Comparison of ENCODE assay signal across 18 cellular contexts in the genomic region with DNA sequence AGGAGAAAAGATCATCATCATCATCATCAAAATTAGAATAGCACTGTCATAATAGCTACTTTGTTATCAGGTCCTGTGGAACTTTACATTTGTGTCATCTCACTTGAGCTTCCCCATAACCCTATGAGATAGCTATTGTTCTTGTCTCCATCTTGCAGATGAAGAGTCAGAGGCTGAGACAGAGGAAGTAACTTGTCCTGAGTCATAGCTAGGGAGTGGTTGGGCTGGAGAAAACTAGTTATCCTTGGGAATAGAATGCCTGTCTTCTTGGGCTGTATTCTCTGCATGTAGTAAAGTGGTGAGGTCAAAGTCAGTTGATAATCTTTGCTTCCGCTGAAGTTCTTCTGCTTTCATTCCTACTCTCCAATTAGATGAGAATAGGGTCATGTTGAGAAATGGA.
A peak's percentile ranks its signal among the peaks of the same experiment; 100 is the strongest.
DNase-seq lines count a peak whose midpoint lies in the region; ATAC-seq and TF ChIP-seq lines count a peak whose summit lies in the region.
"Had no signal": no experiment of that assay in that cellular context is flagged by ENCODE, and none has a peak within 500 bp of the region (broad histone marks: within the 10 kb centered on the region; RNA-seq: fewer than 3 reads in every experiment).

No MANE protein-coding gene starts in this region.

- no peak overlapping the region for H4K91ac ChIP-seq in IMR-90 (ENCODE audit: insufficient read depth, low read depth, low read length)

- DNase-seq in A172 (ENCODE audit: low spot score) (peak; percentile 72), IMR-90 (peak; percentile 88), amniotic epithelial cell (ENCODE audit: low read depth) (peak; percentile 4), foreskin keratinocyte (peak; percentile 93 to 98), HuH-7 (ENCODE audit: low spot score) (no peak), head of caudate nucleus (no peak)
- DNase-seq: ACHN; activated effector memory CD4-positive, alpha-beta T cell treated with Interleukin-2 at 50 U/mL for 16 hours; CD8-positive, alpha-beta T cell; colonic mucosa; left ventricle myocardium superior; naive B cell; NCI-H1694; NCI-H446 treated with DMSO at 0.1 percent for 48 hours; stomach had no signal

- peak overlapping the region; percentile 7; the same call in 1 of the 3 replicates for H2BK15ac ChIP-seq in IMR-90 (ENCODE audit: low read depth, low read length)

- dilution Hi-C loops in IMR-90 (cut with HindIII; ENCODE audit: low sequenced_read_pairs, unreplicated experiment): no loop called here

- TF ChIP-seq POLR2A in IMR-90 (IDR thresholded peaks at IDR 0.05; ENCODE audit: low read depth, low read length): no peak

- peak overlapping the region; percentile 8; the same call in 1 of the 2 replicates for H3K4ac ChIP-seq in IMR-90 (ENCODE audit: low read depth, low read length)

- H3K27me3 ChIP-seq in IMR-90 (ENCODE audit: control insufficient read depth, insufficient read depth, low read length) (no peaks in the 10 kb centered on the region), foreskin keratinocyte (no peaks in the 10 kb centered on the region)
- H3K27me3 ChIP-seq: colonic mucosa, stomach had no signal

- ATAC-seq in IMR-90 (ENCODE audit: low read depth) (peak; percentile 36), foreskin keratinocyte (peak; percentile 78), GM21367 (IDR thresholded peaks at IDR 0.05; ENCODE audit: unreplicated experiment) (no peak), GM18909 (IDR thresholded peaks at IDR 0.05; ENCODE audit: poor library complexity, unreplicated experiment) (no peak)
- ATAC-seq: CD8-positive, alpha-beta T cell; left ventricle myocardium superior; WTC11 had no signal

- peaks cover 21% of the 10 kb centered on the region for H3K9me1 ChIP-seq in IMR-90 (ENCODE audit: insufficient read depth, low read length)

- H3K56ac ChIP-seq in IMR-90 (ENCODE audit: extremely low read depth, insufficient read depth, low read length): no peak overlapping the region

- peak overlapping the region; percentile 68 for H2BK5ac ChIP-seq in IMR-90 (ENCODE audit: low read depth, low read length, poor library complexity, severe bottlenecking)

- no peak overlapping the region for H3K4me3 ChIP-seq in IMR-90 (ENCODE audit: insufficient read depth, low read depth, low read length)
- H3K4me3 ChIP-seq: colonic mucosa, stomach had no signal

- BruUV-seq in IMR-90 (replicated peaks; lab: Mats Ljungman, UMichigan): no TSS peak

- no peak for TF ChIP-seq CTCF in IMR-90 (conservative IDR thresholded peaks at IDR 0.05; ENCODE audit: low read depth, low read length)
- no peak for TF ChIP-seq CTCF in foreskin keratinocyte (conservative IDR thresholded peaks at IDR 0.05)

- no peaks in the 10 kb centered on the region for H3K36me3 ChIP-seq in IMR-90 (ENCODE audit: control insufficient read depth, insufficient read depth, low read length)
- H3K36me3 ChIP-seq: colonic mucosa, stomach had no signal

- H3K14ac ChIP-seq in IMR-90 (replicated peaks; ENCODE audit: low read depth, low read length): peak overlapping the region; percentile 32; the same call in 1 of the 2 replicates

- H2AK5ac ChIP-seq in IMR-90 (ENCODE audit: low read depth, low read length): peak overlapping the region; percentile 71; the same call in 1 of the 2 replicates

- CTCF ChIA-PET in IMR-90 (lab: Yijun Ruan, JAX): no interaction called here

- H3K79me1 ChIP-seq in IMR-90 (ENCODE audit: low read depth in 1 of 2, low read length in 2 of 2): peaks cover 0 to 4% of the 10 kb centered on the region in 2 experiments; a peak in 1 of 4 replicates

- peak overlapping the region; percentile 55; the same call in 1 of the 2 replicates for H3K18ac ChIP-seq in IMR-90 (ENCODE audit: low read depth, low read length)

- POLR2A ChIA-PET in IMR-90 (lab: Charles Lee; ENCODE audit: unreplicated experiment): no interaction called here

- H3K4me1 ChIP-seq in IMR-90 (ENCODE audit: control insufficient read depth, insufficient read depth, low read length) (peaks cover 25% of the 10 kb centered on the region), foreskin keratinocyte (peaks cover 42% of the 10 kb centered on the region)
- H3K4me1 ChIP-seq: colonic mucosa had no signal

- peak overlapping the region; percentile 25; the same call in 1 of the 2 replicates for H4K5ac ChIP-seq in IMR-90 (ENCODE audit: low read depth, low read length)

- intact Hi-C loops in IMR-90 (cut with micrococcal nuclease): no loop called here
- intact Hi-C loops in head of caudate nucleus (cut with DNase I): no loop called here

- H2AK9ac ChIP-seq in IMR-90 (replicated peaks; ENCODE audit: low read depth, low read length, poor library complexity): no peak overlapping the region

- WGBS in IMR-90 (ENCODE audit: extremely low coverage in 2 of 2, insufficient read length in 1 of 2), 2 experiments: no CpG with 5 or more reads among the region's 1 CpG

- no peaks in the 10 kb centered on the region for H4K20me1 ChIP-seq in IMR-90 (ENCODE audit: insufficient read depth, low read length)

- peak overlapping the region in 1 of 2 experiments; percentile 39; a peak in 2 of 4 replicates for H4K8ac ChIP-seq in IMR-90 (ENCODE audit: low read depth in 2 of 2, low read length in 2 of 2)

- H2BK120ac ChIP-seq in IMR-90 (ENCODE audit: low read depth, low read length): peak overlapping the region; percentile 59; the same call in 1 of the 2 replicates

- no peak overlapping the region for H2AFZ ChIP-seq in IMR-90 (replicated peaks; ENCODE audit: low read length, poor library complexity)

- H3K23ac ChIP-seq in IMR-90 (ENCODE audit: low read depth, low read length): no peak overlapping the region

- H3K9me3 ChIP-seq in IMR-90 (ENCODE audit: control insufficient read depth, insufficient read depth, low read length): no peaks in the 10 kb centered on the region
- H3K9me3 ChIP-seq: colonic mucosa, stomach had no signal

- in situ Hi-C loops in IMR-90 (cut with MboI; ENCODE audit: low sequenced_read_pairs): no loop called here

- H2BK20ac ChIP-seq in IMR-90 (ENCODE audit: low read depth, low read length): peak overlapping the region; percentile 41; the same call in 1 of the 2 replicates

- H3K9ac ChIP-seq in IMR-90 (ENCODE audit: low read depth, low read length): no peak overlapping the region

- no peak overlapping the region for H3K4me2 ChIP-seq in IMR-90 (ENCODE audit: low read depth, low read length)

- no peak for TF ChIP-seq RAD21 in IMR-90 (IDR thresholded peaks at IDR 0.05; ENCODE audit: low read length)

- H3K27ac ChIP-seq in IMR-90 (ENCODE audit: insufficient read depth, low read length) (no peak overlapping the region), foreskin keratinocyte (peak overlapping the region; percentile 98)
- H3K27ac ChIP-seq: colonic mucosa, stomach had no signal

TF ChIP-seq in IMR-90, 13 proteins besides CTCF, POLR2A, EP300 and RAD21:
- TF ChIP-seq ELK1 (IDR thresholded peaks at IDR 0.05; ENCODE audit: borderline replicate concordance, low read depth, low read length) (no peak), CEBPB (IDR thresholded peaks at IDR 0.05; ENCODE audit: low read depth, low read length) (0 out of 2 replicates have a peak, but pooled peaks have one; percentile 6)
- TF ChIP-seq, protein P1, sequence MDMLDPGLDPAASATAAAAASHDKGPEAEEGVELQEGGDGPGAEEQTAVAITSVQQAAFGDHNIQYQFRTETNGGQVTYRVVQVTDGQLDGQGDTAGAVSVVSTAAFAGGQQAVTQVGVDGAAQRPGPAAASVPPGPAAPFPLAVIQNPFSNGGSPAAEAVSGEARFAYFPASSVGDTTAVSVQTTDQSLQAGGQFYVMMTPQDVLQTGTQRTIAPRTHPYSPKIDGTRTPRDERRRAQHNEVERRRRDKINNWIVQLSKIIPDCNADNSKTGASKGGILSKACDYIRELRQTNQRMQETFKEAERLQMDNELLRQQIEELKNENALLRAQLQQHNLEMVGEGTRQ (IDR thresholded peaks at IDR 0.05; ENCODE audit: low read depth, low read length): no peak

Comparison
In these comparisons a context has a peak if more than half of its experiments do, and no peak if none do; other contexts are left out.
1. DNase-seq: peak in A172 (single experiment), IMR-90 (single experiment), amniotic epithelial cell (single experiment) and foreskin keratinocyte (2 of 2); none in HuH-7 (single experiment) and head of caudate nucleus (0 of 42).
2. ATAC-seq: peak in IMR-90 (single experiment) and foreskin keratinocyte (single experiment); none in GM21367 (single experiment) and GM18909 (single experiment).